ENCODE assay signal across 10 cellular contexts in genomic region chr9:99954841-99955240, GRCh38.
DNase-seq lines count a peak whose midpoint lies in the region; ATAC-seq, FAIRE-seq and TF ChIP-seq lines count a peak whose summit lies in the region.
"Had no signal": no experiment of that assay in that cellular context is flagged by ENCODE, and none has a peak within 500 bp of the region (broad histone marks: within the 10 kb centered on the region; RNA-seq: fewer than 3 reads in every experiment).

No MANE protein-coding gene starts in this region.

- DNase-seq in GM13976 (ENCODE audit: low spot score) (peak; percentile 28), GM19239 (ENCODE audit: insufficient read length, low spot score) (peak; percentile 1), NCI-H2081 treated with DMSO at 0.1 percent for 48 hours (lab: John Stamatoyannopoulos, UW) (no peak), urothelium cell line (ENCODE audit: low spot score) (no peak)
- DNase-seq in activated effector memory CD4-positive, alpha-beta T cell treated with anti-CD3 and anti-CD28 coated beads, Interleukin-2, amount 50 U/mL, for 16 hours = no peak
- DNase-seq: anterior cingulate cortex, dermis blood vessel endothelial cell, NCI-H226 had no signal

- no peak for TF ChIP-seq CTCF in GM13976 (IDR thresholded peaks at IDR 0.05; ENCODE audit: borderline replicate concordance, control extremely low read depth, extremely low read depth, insufficient read depth, missing control alignments)

- peak; percentile 62 for ATAC-seq in HG02852 (IDR thresholded peaks at IDR 0.05; ENCODE audit: unreplicated experiment)

- in situ Hi-C loops in GM13976 (cut with MboI; ENCODE audit: low sequenced_read_pairs, unreplicated experiment) = no loop called here

- FAIRE-seq in GM19239 (lab: Jason Lieb, UNC) (peak; percentile 90), islet of Langerhans (lab: Jason Lieb, UNC) (peak; percentile 74), urothelium cell line (lab: Jason Lieb, UNC) (no peak)

Comparison
In these comparisons a context has a peak if more than half of its experiments do, and no peak if none do; other contexts are left out.
1. DNase-seq: peak in GM13976 (single experiment) and GM19239 (single experiment); none in NCI-H2081 treated with DMSO at 0.1 percent for 48 hours (single experiment), activated effector memory CD4-positive, alpha-beta T cell treated with anti-CD3 and anti-CD28 coated beads, Interleukin-2, amount 50 U/mL, for 16 hours (single experiment) and urothelium cell line (single experiment).